In genomic region chr9:134992755-134993124, GRCh38 we compare ENCODE assay signal across 30 cellular contexts.
DNase-seq lines count a peak whose midpoint lies in the region; ATAC-seq, FAIRE-seq and TF ChIP-seq lines count a peak whose summit lies in the region.
"Had no signal": no experiment of that assay in that cellular context is flagged by ENCODE, and none has a peak within 500 bp of the region (broad histone marks: within the 10 kb centered on the region; RNA-seq: fewer than 3 reads in every experiment).

No MANE protein-coding gene starts in this region.

- no peak overlapping the region for H3K4me3 Mint-ChIP-seq in T-helper 17 cell
- H3K4me3 Mint-ChIP-seq: activated naive CD8-positive, alpha-beta T cell had no signal

- H3K9me3 ChIP-seq in H1 (ENCODE audit: insufficient read depth in 2 of 2, low read depth in 1 of 2, low read length in 1 of 2) (peaks cover under 1 to 14% of the 10 kb centered on the region in 2 experiments; a peak in 2 of 4 replicates), mesenchymal stem cell (ENCODE audit: control insufficient read depth, low read length) (peaks cover 7% of the 10 kb centered on the region), thymus (ENCODE audit: control insufficient read depth) (no peaks in the 10 kb centered on the region), T-helper 17 cell (ENCODE audit: control insufficient read depth, low read length, poor library complexity, severe bottlenecking) (no peaks in the 10 kb centered on the region)
- H3K9me3 ChIP-seq: body of pancreas, neutrophil had no signal

- FAIRE-seq in H1 (lab: Jason Lieb, UNC) = no peak
- FAIRE-seq: endometrium, GM19239, HTR-8/SVneo had no signal

- H3K18ac ChIP-seq in H1 (ENCODE audit: extremely low read depth, low read length) (no peak overlapping the region), mesenchymal stem cell (ENCODE audit: low read depth in 1 of 2, low read length in 2 of 2) (no peak overlapping the region)

- no peak overlapping the region for H2BK12ac ChIP-seq in H1 (ENCODE audit: low read depth, low read length)
- H2BK12ac ChIP-seq in mesenchymal stem cell (ENCODE audit: low read length in 2 of 2) = no peak overlapping the region

- H3K27ac ChIP-seq in H1 (ENCODE audit: low read depth, low read length) (no peak overlapping the region), mesenchymal stem cell (ENCODE audit: low read length, poor library complexity, severe bottlenecking) (no peak overlapping the region), thymus (ENCODE audit: low read depth) (peak overlapping the region; percentile 46)
- H3K27ac ChIP-seq: 22Rv1, BLaER1, body of pancreas, coronary artery, hepatocyte, neutrophil had no signal

- TF ChIP-seq CTCF in H1 (IDR thresholded peaks at IDR 0.05; ENCODE audit: control extremely low read depth in 1 of 3, insufficient read depth in 1 of 3, low read depth in 1 of 3, low read length in 3 of 3) = no peak

- H2BK120ac ChIP-seq in H1 (replicated peaks; ENCODE audit: low read depth, low read length) (no peak overlapping the region), mesenchymal stem cell (ENCODE audit: low read depth, low read length) (no peak overlapping the region)

- H3K79me1 ChIP-seq in H1 (ENCODE audit: low read depth, low read length) = no peaks in the 10 kb centered on the region
- no peaks in the 10 kb centered on the region for H3K79me1 ChIP-seq in mesenchymal stem cell (replicated peaks; ENCODE audit: low read length, poor library complexity, severe bottlenecking)

- H3K4me1 ChIP-seq in H1 (replicated peaks in 1 of 4; ENCODE audit: control insufficient read depth in 3 of 4, insufficient read depth in 4 of 4, low read length in 3 of 4) (peaks cover 0 to 2% (median 0%) of the 10 kb centered on the region in 4 experiments; a peak in 3 of 7 replicates), mesenchymal stem cell (ENCODE audit: control insufficient read depth, insufficient read depth, low read depth, low read length) (no peaks in the 10 kb centered on the region), thymus (ENCODE audit: control insufficient read depth, insufficient read depth, low read length) (no peaks in the 10 kb centered on the region)
- H3K4me1 ChIP-seq: BLaER1, body of pancreas had no signal

- H3K36me3 ChIP-seq in H1 (ENCODE audit: control insufficient read depth in 2 of 4, insufficient read depth in 4 of 4, low read length in 3 of 4) (no peaks in the 10 kb centered on the region), mesenchymal stem cell (ENCODE audit: control insufficient read depth in 1 of 2, insufficient read depth in 2 of 2, low read depth in 1 of 2, low read length in 2 of 2) (no peaks in the 10 kb centered on the region), thymus (ENCODE audit: control insufficient read depth, insufficient read depth) (no peaks in the 10 kb centered on the region)
- H3K36me3 ChIP-seq: BLaER1, neutrophil had no signal

- CTCF ChIA-PET in H1 (lab: Charles Lee; ENCODE audit: partially characterized antibody) = interaction anchor here (1.1 to 1.4 kb wide), 2 partner anchors 10 to 33 kb away, joined by 3 to 5 read pairs; no protein-coding TSS in a partner anchor

- TF ChIP-seq RAD21 in H1 (IDR thresholded peaks at IDR 0.05 in 1 of 2, conservative IDR thresholded peaks at IDR 0.05 in 1 of 2; ENCODE audit: low read depth in 2 of 2, low read length in 2 of 2) = no peak

- no peaks in the 10 kb centered on the region for H3K79me2 ChIP-seq in H1 (ENCODE audit: control insufficient read depth in 1 of 2, insufficient read depth in 2 of 2, low read length in 2 of 2)
- H3K79me2 ChIP-seq: hepatocyte had no signal

- peak; percentile 11 for DNase-seq in NCI-H1092 treated with DMSO at 0.1 percent for 48 hours (lab: John Stamatoyannopoulos, UW)
- DNase-seq in NCI-H1092 (lab: John Stamatoyannopoulos, UW) = no peak
- no peak for DNase-seq in H1 (ENCODE audit: low read depth in 1 of 2, low spot score in 2 of 2)
- DNase-seq in mesenchymal stem cell = no peak
- DNase-seq in NCI-H1105 treated with DMSO at 0.1 percent for 48 hours (lab: John Stamatoyannopoulos, UW) = no peak
- DNase-seq in T-helper 17 cell = no peak
- DNase-seq in cerebellum (ENCODE audit: low spot score) = no peak
- DNase-seq: activated CD4-positive, alpha-beta T cell treated with anti-CD3 and anti-CD28 coated beads, Interleukin-2, amount 50 U/mL, for 4 hours; activated T-cell treated with anti-CD3 and anti-CD28 coated beads for 4 hours; body of pancreas; Calu3; foreskin fibroblast; H7; kidney glomerular epithelial cell; NCI-H1048; NCI-H2081 treated with DMSO at 0.1 percent for 48 hours; NCI-H69; right cardiac atrium; Right ventricle myocardium superior; stimulated activated naive CD4-positive, alpha-beta T cell had no signal

- no peaks in the 10 kb centered on the region for H3K4me1 Mint-ChIP-seq in T-helper 17 cell

- TF ChIP-seq POLR2A in H1 (IDR thresholded peaks at IDR 0.05; ENCODE audit: control extremely low read depth in 1 of 2, low read depth in 2 of 2, low read length in 2 of 2) = no peak

- H3K4me2 ChIP-seq in H1 (ENCODE audit: insufficient read depth in 1 of 2, low read depth in 2 of 2, low read length in 2 of 2) (no peak overlapping the region), mesenchymal stem cell (ENCODE audit: low read length, poor library complexity, severe bottlenecking) (no peak overlapping the region)
- H3K4me2 ChIP-seq: BLaER1, hepatocyte had no signal

- no peaks in the 10 kb centered on the region for H4K20me1 ChIP-seq in H1 (replicated peaks in 1 of 2; ENCODE audit: control insufficient read depth in 1 of 2, insufficient read depth in 2 of 2, low read length in 2 of 2)
- H4K20me1 ChIP-seq: BLaER1 had no signal

- no peak overlapping the region for H3K27ac Mint-ChIP-seq in T-helper 17 cell
- H3K27ac Mint-ChIP-seq: activated naive CD8-positive, alpha-beta T cell had no signal

- H3K23ac ChIP-seq in H1 (ENCODE audit: insufficient read length) = no peak overlapping the region
- H3K23ac ChIP-seq in mesenchymal stem cell (ENCODE audit: low read length in 2 of 2) = no peak overlapping the region

- WGBS in H1 (ENCODE audit: extremely low coverage in 1 of 2, insufficient coverage in 1 of 2, insufficient read length in 1 of 2, insufficient replicate concordance in 2 of 2, low coverage in 1 of 2, low lambda C conversion rate in 2 of 2, missing lambda C conversion rate in 1 of 2), 2 experiments = 88% methylated on average over 11 of the region's 22 CpGs; no CpG with 5 or more reads in 1 of the 2 experiments
- 83% methylated on average over 22 of the region's 22 CpGs for WGBS in mesenchymal stem cell
- WGBS in thymus = 85% methylated on average over 22 of the region's 22 CpGs

- H3K36me3 Mint-ChIP-seq in T-helper 17 cell (ENCODE audit: low read depth) = no peaks in the 10 kb centered on the region

- no peak for TF ChIP-seq EP300 in H1 (IDR thresholded peaks at IDR 0.05; ENCODE audit: borderline replicate concordance in 1 of 2, low read depth in 2 of 2, low read length in 2 of 2)

- H3K27me3 Mint-ChIP-seq in T-helper 17 cell = peaks cover 8% of the 10 kb centered on the region

- H4K91ac ChIP-seq in H1 (replicated peaks; ENCODE audit: insufficient read length, low read length) = no peak overlapping the region
- H4K91ac ChIP-seq in mesenchymal stem cell (ENCODE audit: low read length) = no peak overlapping the region

- H4K8ac ChIP-seq in H1 (ENCODE audit: extremely low read depth, insufficient read depth, low read length) (peak overlapping the region; percentile 35; the same call in 1 of the 2 replicates), mesenchymal stem cell (ENCODE audit: low read length) (no peak overlapping the region)

- no peak overlapping the region for H3K56ac ChIP-seq in H1 (replicated peaks; ENCODE audit: insufficient read length, low read depth, low read length)

- H3K4me3 ChIP-seq in H1 (ENCODE audit: extremely low read depth in 1 of 4, insufficient read depth in 2 of 4, low read depth in 3 of 4, low read length in 4 of 4) (no peak overlapping the region), mesenchymal stem cell (ENCODE audit: insufficient read depth in 1 of 2, low read depth in 1 of 2, low read length in 2 of 2) (peak overlapping the region in 1 of 2 experiments; percentile 58), thymus (ENCODE audit: low read length) (no peak overlapping the region)
- H3K4me3 ChIP-seq: BLaER1, body of pancreas, coronary artery, hepatocyte had no signal

- no peak overlapping the region for H3K14ac ChIP-seq in H1 (ENCODE audit: insufficient read length)
- H3K14ac ChIP-seq in mesenchymal stem cell (ENCODE audit: low read length in 2 of 2) = no peak overlapping the region

- no peak overlapping the region for H2BK15ac ChIP-seq in H1 (ENCODE audit: low read length)
- no peak overlapping the region for H2BK15ac ChIP-seq in mesenchymal stem cell (ENCODE audit: low read depth, poor library complexity, severe bottlenecking)

- POLR2A ChIA-PET in H1 (lab: Charles Lee; ENCODE audit: partially characterized antibody) = no interaction called here

- no peak overlapping the region for H2BK20ac ChIP-seq in H1 (ENCODE audit: low read length)

- H4K5ac ChIP-seq in H1 (ENCODE audit: insufficient read length, low read depth, low read length) = no peak overlapping the region

- H2AFZ ChIP-seq in H1 (ENCODE audit: low read length) = no peak overlapping the region
- H2AFZ ChIP-seq in mesenchymal stem cell (ENCODE audit: low read depth, low read length) = no peak overlapping the region
- H2AFZ ChIP-seq: hepatocyte had no signal

- no peak for ATAC-seq in T-helper 17 cell
- ATAC-seq: body of pancreas, right cardiac atrium had no signal

- H3K4ac ChIP-seq in H1 (replicated peaks; ENCODE audit: insufficient read length, low read depth, low read length) = no peak overlapping the region
- no peak overlapping the region for H3K4ac ChIP-seq in mesenchymal stem cell (ENCODE audit: low read depth in 1 of 2, low read length in 2 of 2)

- no peaks in the 10 kb centered on the region for H3K23me2 ChIP-seq in H1 (ENCODE audit: low read depth, low read length)

- H3K27me3 ChIP-seq in H1 (replicated peaks in 1 of 4; ENCODE audit: control insufficient read depth in 3 of 4, extremely low read depth in 1 of 4, insufficient read depth in 3 of 4, low read length in 3 of 4) (no peaks in the 10 kb centered on the region; a peak in 1 of 7 replicates), mesenchymal stem cell (ENCODE audit: control insufficient read depth in 1 of 2, insufficient read depth in 1 of 2, low read length in 2 of 2) (peaks cover 0 to 27% of the 10 kb centered on the region in 2 experiments), thymus (ENCODE audit: control insufficient read depth, insufficient read depth) (no peaks in the 10 kb centered on the region)
- H3K27me3 ChIP-seq: BLaER1, body of pancreas, hepatocyte had no signal

- H2AK5ac ChIP-seq in H1 (ENCODE audit: low read depth, low read length) (no peak overlapping the region), mesenchymal stem cell (ENCODE audit: low read length, severe bottlenecking) (no peak overlapping the region)

- H2BK5ac ChIP-seq in H1 (ENCODE audit: low read depth, low read length) (no peak overlapping the region), mesenchymal stem cell (ENCODE audit: low read depth, low read length, poor library complexity, severe bottlenecking) (no peak overlapping the region)

- H3K9ac ChIP-seq in H1 (replicated peaks in 1 of 4; ENCODE audit: extremely low read depth in 1 of 4, low read depth in 3 of 4, low read length in 3 of 4) (no peak overlapping the region), mesenchymal stem cell (ENCODE audit: low read length) (peak overlapping the region; percentile 59)
- H3K9ac ChIP-seq: BLaER1 had no signal

TF ChIP-seq in H1, 55 proteins besides CTCF, POLR2A, EP300 and RAD21 (continues in another document):
- no peak for TF ChIP-seq CEBPB (IDR thresholded peaks at IDR 0.05; ENCODE audit: low read depth, low read length)
